14 cellular contexts compared by ENCODE assay signal in the genomic region with DNA sequence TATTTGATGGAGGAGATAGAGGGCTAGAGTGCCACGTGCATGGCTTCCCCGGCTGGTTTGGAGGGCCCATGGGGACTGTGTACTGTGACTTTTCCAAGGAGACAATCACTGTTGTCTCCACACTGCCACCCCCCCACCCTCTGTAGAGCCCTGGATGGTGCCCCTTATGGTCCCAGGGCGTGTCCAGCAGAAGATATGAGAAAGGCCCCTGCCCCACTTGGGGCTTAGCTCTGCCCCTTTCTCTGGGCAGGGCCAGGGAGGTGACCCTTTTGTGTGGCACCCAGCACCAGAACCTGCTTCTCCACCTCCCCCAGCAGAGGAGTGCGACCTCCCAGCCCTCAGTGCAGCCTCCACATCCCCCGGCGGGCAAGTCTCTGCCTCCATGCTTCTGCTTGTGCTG. TPM values are rescaled to one million over a fixed set of nuclear protein-coding genes. Genes with fewer than 3 reads are reported as not detected.
"Had no signal": no experiment of that assay in that cellular context is flagged by ENCODE, and none has a peak within 500 bp of the region (broad histone marks: within the 10 kb centered on the region; RNA-seq: fewer than 3 reads in every experiment).

No MANE protein-coding gene starts in this region.

- H3K36me3 ChIP-seq: gastrocnemius medialis, pancreas, upper lobe of right lung had no signal

- H3K36me3 Mint-ChIP-seq: naive B cell had no signal

- DNase-seq: activated CD4-positive, alpha-beta T cell treated with anti-CD3 and anti-CD28 coated beads for 36 hours; activated naive CD4-positive, alpha-beta T cell treated with Interleukin-2 at 50 U/mL for 16 hours; central memory CD4-positive, alpha-beta T cell; effector memory CD4-positive, alpha-beta T cell; gastrocnemius medialis; naive B cell; T-helper 9 cell; upper lobe of right lung had no signal

- H3K4me1 Mint-ChIP-seq: activated CD4-positive, alpha-beta T cell treated with anti-CD3 and anti-CD28 coated beads for 36 hours; naive B cell had no signal

- H3K27me3 ChIP-seq: gastrocnemius medialis, pancreas, upper lobe of right lung had no signal

- H3K4me1 ChIP-seq: upper lobe of right lung had no signal

- H3K9me3 ChIP-seq: gastrocnemius medialis, pancreas, upper lobe of right lung had no signal

- ATAC-seq: activated CD4-positive, alpha-beta T cell treated with anti-CD3 and anti-CD28 coated beads for 36 hours; upper lobe of right lung had no signal

- H3K27ac ChIP-seq: coronary artery, epithelial cell of prostate, pancreas, skin epidermis, upper lobe of right lung, VCaP had no signal

- H3K27ac Mint-ChIP-seq: activated CD4-positive, alpha-beta T cell treated with anti-CD3 and anti-CD28 coated beads for 36 hours; activated T-helper 1 cell treated with anti-CD3 and anti-CD28 coated beads, Interleukin-12 subunit alpha, Interleukin-12 subunit beta, Interleukin-2, Interleukin-4 antibody, amounts not matched to agents 30 ng/mL and 10 ng/mL and 1 ng/mL, durations not matched to agents 14 hours and 24 hours and 36 hours; naive B cell had no signal

- H3K4me3 ChIP-seq: coronary artery, gastrocnemius medialis, pancreas, skin epidermis, upper lobe of right lung had no signal

- H3K9me3 Mint-ChIP-seq: activated T-helper 1 cell treated with anti-CD3 and anti-CD28 coated beads, Interleukin-12 subunit alpha, Interleukin-12 subunit beta, Interleukin-2, Interleukin-4 antibody, amounts not matched to agents 30 ng/mL and 10 ng/mL and 1 ng/mL, durations not matched to agents 14 hours and 24 hours and 36 hours; naive B cell had no signal

- H3K4me3 Mint-ChIP-seq: activated CD4-positive, alpha-beta T cell treated with anti-CD3 and anti-CD28 coated beads for 36 hours; activated T-helper 1 cell treated with anti-CD3 and anti-CD28 coated beads, Interleukin-12 subunit alpha, Interleukin-12 subunit beta, Interleukin-2, Interleukin-4 antibody, amounts not matched to agents 30 ng/mL and 10 ng/mL and 1 ng/mL, durations not matched to agents 14 hours and 24 hours and 36 hours; naive B cell had no signal

- H3K27me3 Mint-ChIP-seq: activated CD4-positive, alpha-beta T cell treated with anti-CD3 and anti-CD28 coated beads for 36 hours had no signal

RNA-seq across cellular contexts. Expression of gene SPSB4, which starts 32.1 kb away (rescaled TPM):
- total RNA-seq: activated CD4-positive, alpha-beta T cell treated with anti-CD3 and anti-CD28 coated beads for 36 hours; activated T-helper 1 cell treated with anti-CD3 and anti-CD28 coated beads, Interleukin-12 subunit alpha, Interleukin-12 subunit beta, Interleukin-2, Interleukin-4 antibody, amounts not matched to agents 30 ng/mL and 10 ng/mL and 1 ng/mL, durations not matched to agents 14 hours and 24 hours and 36 hours had no signal
